Comparison of ENCODE assay signal across 14 cellular contexts in genomic region chr3:114447545-114447944, GRCh38.
DNase-seq lines count a peak whose midpoint lies in the region; ATAC-seq, FAIRE-seq and TF ChIP-seq lines count a peak whose summit lies in the region.
"Had no signal": no experiment of that assay in that cellular context is flagged by ENCODE, and none has a peak within 500 bp of the region (broad histone marks: within the 10 kb centered on the region; RNA-seq: fewer than 3 reads in every experiment).

No MANE protein-coding gene starts in this region.

- intact Hi-C loops in activated B cell treated with CpG ODN at 0.5 μM for 24 hours (cut with micrococcal nuclease) (loop anchor here (1.0 kb wide), 3 partner anchors 9 to 63 kb away; no protein-coding TSS in a partner anchor), prostate gland (cut with DNase I) (loop anchor here (10.0 kb wide), 1 partner anchor 63 kb away; no protein-coding TSS in a partner anchor)

- no peaks in the 10 kb centered on the region for H3K9me3 Mint-ChIP-seq in activated B cell treated with CpG ODN at 0.5 μM for 24 hours
- H3K9me3 Mint-ChIP-seq in activated CD8-positive, alpha-beta memory T cell treated with anti-CD3 and anti-CD28 coated beads, Interleukin-2, amount 10 ng/mL, durations not matched to agents 7 days and 5 days (ENCODE audit: low read depth): no peaks in the 10 kb centered on the region
- H3K9me3 Mint-ChIP-seq: T-cell had no signal

- TF ChIP-seq CTCF in activated B cell treated with CpG ODN at 0.5 μM for 24 hours (IDR thresholded peaks at IDR 0.05): no peak
- peak in 1 of 4 experiments; percentile 9 for TF ChIP-seq CTCF in prostate gland (IDR thresholded peaks at IDR 0.05)

- H3K4me3 ChIP-seq in prostate gland: no peak overlapping the region
- H3K4me3 ChIP-seq: ascending aorta, esophagus squamous epithelium, stomach had no signal

- CTCF ChIA-PET in activated B cell treated with CpG ODN at 0.5 μM for 24 hours (lab: Charles Lee): interaction anchor here (1.2 to 2.2 kb wide), 10 partner anchors 14 to 1367 kb away, joined by 3 to 15 read pairs (median 4); no protein-coding TSS in a partner anchor
- CTCF ChIA-PET in activated CD8-positive, alpha-beta memory T cell treated with anti-CD3 and anti-CD28 coated beads, Interleukin-2, amount 10 ng/mL, durations not matched to agents 7 days and 5 days (lab: Charles Lee): interaction anchor here (1.6 kb wide), 1 partner anchor 292 kb away, joined by 3 read pairs; no protein-coding TSS in a partner anchor

- no peaks in the 10 kb centered on the region for H3K9me3 ChIP-seq in prostate gland
- H3K9me3 ChIP-seq: ascending aorta, esophagus squamous epithelium, stomach had no signal

- H3K27me3 ChIP-seq in prostate gland (replicated peaks; ENCODE audit: insufficient read depth): no peaks in the 10 kb centered on the region
- H3K27me3 ChIP-seq: ascending aorta, esophagus squamous epithelium, stomach had no signal

- DNase-seq in activated B cell treated with CpG ODN at 0.5 μM for 24 hours (no peak), prostate gland (ENCODE audit: low spot score) (no peak), T-helper 2 cell (no peak), HTR-8/SVneo (ENCODE audit: insufficient read length, low spot score) (no peak)
- no peak for DNase-seq in stimulated activated CD4-positive, alpha-beta T cell treated with anti-CD3 and anti-CD28 coated beads, Interleukin-4, amount 100 ng/mL, for 1 hour
- DNase-seq in activated CD8-positive, alpha-beta memory T cell treated with anti-CD3 and anti-CD28 coated beads, Interleukin-2, amount 10 ng/mL, durations not matched to agents 7 days and 5 days: no peak
- DNase-seq: DND-41, esophagus squamous epithelium, NCI-H345, stomach, T-cell had no signal

- TF ChIP-seq POLR2A in prostate gland (IDR thresholded peaks at IDR 0.05): no peak

- peak overlapping the region; percentile 1 to 18 for H3K27ac ChIP-seq in prostate gland
- H3K27ac ChIP-seq: ascending aorta, esophagus squamous epithelium, stomach had no signal

- H3K27ac Mint-ChIP-seq in activated B cell treated with CpG ODN at 0.5 μM for 24 hours: peak overlapping the region; percentile 71
- no peak overlapping the region for H3K27ac Mint-ChIP-seq in activated CD8-positive, alpha-beta memory T cell treated with anti-CD3 and anti-CD28 coated beads, Interleukin-2, amount 10 ng/mL, durations not matched to agents 7 days and 5 days
- H3K27ac Mint-ChIP-seq: T-cell had no signal

- H3K36me3 ChIP-seq in prostate gland: no peaks in the 10 kb centered on the region
- H3K36me3 ChIP-seq: ascending aorta, esophagus squamous epithelium, stomach had no signal

- H3K4me3 Mint-ChIP-seq in activated B cell treated with CpG ODN at 0.5 μM for 24 hours: peak overlapping the region; percentile 41
- no peak overlapping the region for H3K4me3 Mint-ChIP-seq in activated CD8-positive, alpha-beta memory T cell treated with anti-CD3 and anti-CD28 coated beads, Interleukin-2, amount 10 ng/mL, durations not matched to agents 7 days and 5 days
- H3K4me3 Mint-ChIP-seq: T-cell had no signal

- POLR2A ChIA-PET in activated B cell treated with CpG ODN at 0.5 μM for 24 hours (lab: Charles Lee): interaction anchor here (0.6 to 2.8 kb wide), 9 partner anchors 9 to 684 kb away, joined by 3 to 8 read pairs (median 5); no protein-coding TSS in a partner anchor

- ATAC-seq in GM18867 (IDR thresholded peaks at IDR 0.05; ENCODE audit: unreplicated experiment) (peak; percentile 27), HG02642 (IDR thresholded peaks at IDR 0.05; ENCODE audit: poor library complexity, unreplicated experiment) (peak; percentile 38), activated B cell treated with CpG ODN at 0.5 μM for 24 hours (ENCODE audit: low read depth) (no peak)
- no peak for ATAC-seq in activated CD8-positive, alpha-beta memory T cell treated with anti-CD3 and anti-CD28 coated beads, Interleukin-2, amount 10 ng/mL, durations not matched to agents 7 days and 5 days
- ATAC-seq: T-cell had no signal

- H3K4me1 ChIP-seq in prostate gland (replicated peaks): no peaks in the 10 kb centered on the region

- WGBS in prostate gland: 47% methylated on average over 3 of the region's 3 CpGs

- H3K27me3 Mint-ChIP-seq in activated B cell treated with CpG ODN at 0.5 μM for 24 hours: no peaks in the 10 kb centered on the region
- H3K27me3 Mint-ChIP-seq in activated CD8-positive, alpha-beta memory T cell treated with anti-CD3 and anti-CD28 coated beads, Interleukin-2, amount 10 ng/mL, durations not matched to agents 7 days and 5 days: peaks cover 3% of the 10 kb centered on the region
- H3K27me3 Mint-ChIP-seq: T-cell had no signal

- FAIRE-seq in HTR-8/SVneo (lab: Jason Lieb, UNC): no peak

- peaks cover 6% of the 10 kb centered on the region for H3K36me3 Mint-ChIP-seq in activated B cell treated with CpG ODN at 0.5 μM for 24 hours (ENCODE audit: low read depth)
- H3K36me3 Mint-ChIP-seq in activated CD8-positive, alpha-beta memory T cell treated with anti-CD3 and anti-CD28 coated beads, Interleukin-2, amount 10 ng/mL, durations not matched to agents 7 days and 5 days: no peaks in the 10 kb centered on the region

- peaks cover 69% of the 10 kb centered on the region for H3K4me1 Mint-ChIP-seq in activated B cell treated with CpG ODN at 0.5 μM for 24 hours
- no peaks in the 10 kb centered on the region for H3K4me1 Mint-ChIP-seq in activated CD8-positive, alpha-beta memory T cell treated with anti-CD3 and anti-CD28 coated beads, Interleukin-2, amount 10 ng/mL, durations not matched to agents 7 days and 5 days

Comparison
In these comparisons a context has a peak if more than half of its experiments do, and no peak if none do; other contexts are left out.
1. ATAC-seq: peak in GM18867 (single experiment) and HG02642 (single experiment); none in activated B cell treated with CpG ODN at 0.5 μM for 24 hours (single experiment) and activated CD8-positive, alpha-beta memory T cell treated with anti-CD3 and anti-CD28 coated beads, Interleukin-2, amount 10 ng/mL, durations not matched to agents 7 days and 5 days (single experiment).